ENCODE assay signal across 16 cellular contexts in the genomic region with DNA sequence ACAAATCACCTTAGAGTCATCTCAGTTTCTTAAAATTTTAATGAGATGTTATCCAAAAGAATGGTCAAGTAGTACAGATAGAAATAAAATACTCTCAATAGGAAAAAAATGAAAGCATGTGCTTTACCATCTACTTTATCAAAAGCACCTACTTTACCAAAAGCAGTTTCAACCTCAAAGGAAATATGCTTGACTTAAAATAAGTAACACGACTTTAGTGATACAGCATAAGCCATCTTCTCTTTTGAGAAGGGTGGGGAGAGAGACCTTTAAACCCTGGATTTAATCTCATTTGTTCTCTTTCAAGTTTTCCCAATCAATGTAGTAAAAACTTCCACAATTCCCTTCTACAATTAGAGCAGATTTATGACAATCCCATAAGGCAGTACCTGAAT. TPM values are rescaled to one million over a fixed set of nuclear protein-coding genes. Genes with fewer than 3 reads are reported as not detected.
A peak's percentile ranks its signal among the peaks of the same experiment; 100 is the strongest.
DNase-seq lines count a peak whose midpoint lies in the region; ATAC-seq and TF ChIP-seq lines count a peak whose summit lies in the region.
"Had no signal": no experiment of that assay in that cellular context is flagged by ENCODE, and none has a peak within 500 bp of the region (broad histone marks: within the 10 kb centered on the region; RNA-seq: fewer than 3 reads in every experiment).

No MANE protein-coding gene starts in this region.

- no peak for TF ChIP-seq POLR2A in Peyer's patch (IDR thresholded peaks at IDR 0.05)

- H3K4me3 ChIP-seq in right atrium auricular region (no peak overlapping the region), Peyer's patch (no peak overlapping the region)
- H3K4me3 ChIP-seq: sigmoid colon, testis had no signal

- peak overlapping the region; percentile 42 for H3K27ac Mint-ChIP-seq in activated CD8-positive, alpha-beta T cell treated with anti-CD3 and anti-CD28 coated beads for 36 hours
- H3K27ac Mint-ChIP-seq in stimulated activated naive B cell treated with anti-CD40 and anti-IgM and Interleukin-4, amounts not matched to agents 10 μg/mL and 1 μg/mL and 100 μg/mL, for 72 hours, result peak overlapping the region; percentile 56

- no peaks in the 10 kb centered on the region for H3K9me3 Mint-ChIP-seq in activated CD8-positive, alpha-beta T cell treated with anti-CD3 and anti-CD28 coated beads for 36 hours
- H3K9me3 Mint-ChIP-seq in stimulated activated naive B cell treated with anti-CD40 and anti-IgM and Interleukin-4, amounts not matched to agents 10 μg/mL and 1 μg/mL and 100 μg/mL, for 72 hours, result no peaks in the 10 kb centered on the region
- H3K9me3 Mint-ChIP-seq: effector memory CD8-positive, alpha-beta T cell had no signal

- CTCF ChIA-PET in activated CD8-positive, alpha-beta T cell treated with anti-CD3 and anti-CD28 coated beads for 36 hours (lab: Charles Lee), result interaction anchor here (1.2 kb wide), 1 partner anchor 22 kb away, joined by 3 read pairs; no protein-coding TSS in a partner anchor

- no peak overlapping the region for H3K4me3 Mint-ChIP-seq in activated CD8-positive, alpha-beta T cell treated with anti-CD3 and anti-CD28 coated beads for 36 hours
- H3K4me3 Mint-ChIP-seq in stimulated activated naive B cell treated with anti-CD40 and anti-IgM and Interleukin-4, amounts not matched to agents 10 μg/mL and 1 μg/mL and 100 μg/mL, for 72 hours, result no peak overlapping the region
- H3K4me3 Mint-ChIP-seq: effector memory CD8-positive, alpha-beta T cell had no signal

- H3K36me3 ChIP-seq in right atrium auricular region (peaks cover 26% of the 10 kb centered on the region), Peyer's patch (peaks cover 0 to 82% (median 0%) of the 10 kb centered on the region in 3 donors)

- H3K27me3 ChIP-seq in right atrium auricular region (no peaks in the 10 kb centered on the region), Peyer's patch (no peaks in the 10 kb centered on the region)
- H3K27me3 ChIP-seq: BE2C, sigmoid colon, testis had no signal

- TF ChIP-seq CTCF in right atrium auricular region (IDR thresholded peaks at IDR 0.05) (no peak), GM13977 (IDR thresholded peaks at IDR 0.05; ENCODE audit: extremely low read depth, insufficient read depth, missing control alignments) (no peak), Peyer's patch (IDR thresholded peaks at IDR 0.05) (no peak)
- TF ChIP-seq CTCF in activated CD8-positive, alpha-beta T cell treated with anti-CD3 and anti-CD28 coated beads for 36 hours (IDR thresholded peaks at IDR 0.05), result no peak

- H3K9me3 ChIP-seq in right atrium auricular region, result no peaks in the 10 kb centered on the region
- no peaks in the 10 kb centered on the region for H3K9me3 ChIP-seq in Peyer's patch
- H3K9me3 ChIP-seq: BE2C, sigmoid colon, testis had no signal

- POLR2A ChIA-PET in activated CD8-positive, alpha-beta T cell treated with anti-CD3 and anti-CD28 coated beads for 36 hours (lab: Charles Lee), result interaction anchor here (1.9 kb wide), 1 partner anchor 23 kb away, joined by 4 read pairs; no protein-coding TSS in a partner anchor

- ATAC-seq in left ventricle myocardium superior (no peak), GM21529 (IDR thresholded peaks at IDR 0.05; ENCODE audit: unreplicated experiment) (peak; percentile 63)
- ATAC-seq in activated CD8-positive, alpha-beta T cell treated with anti-CD3 and anti-CD28 coated beads for 36 hours, result no peak
- ATAC-seq in stimulated activated naive B cell treated with anti-CD40 and anti-IgM and Interleukin-4, amounts not matched to agents 10 μg/mL and 1 μg/mL and 100 μg/mL, for 72 hours (replicated peaks), result peak; percentile 25 to 36
- ATAC-seq: effector memory CD8-positive, alpha-beta T cell had no signal

- no peaks in the 10 kb centered on the region for H3K4me1 ChIP-seq in right atrium auricular region
- H3K4me1 ChIP-seq in Peyer's patch, result no peaks in the 10 kb centered on the region
- H3K4me1 ChIP-seq: BE2C had no signal

- intact Hi-C loops in left ventricle myocardium superior (cut with micrococcal nuclease), result no loop called here
- intact Hi-C loops in activated CD8-positive, alpha-beta T cell treated with anti-CD3 and anti-CD28 coated beads for 36 hours (cut with micrococcal nuclease), result no loop called here

- H3K27ac ChIP-seq in right atrium auricular region, result peak overlapping the region; percentile 24 to 50
- no peak overlapping the region for H3K27ac ChIP-seq in Peyer's patch
- H3K27ac ChIP-seq: WERI-Rb-1 had no signal

- H3K27me3 Mint-ChIP-seq in activated CD8-positive, alpha-beta T cell treated with anti-CD3 and anti-CD28 coated beads for 36 hours, result no peaks in the 10 kb centered on the region
- H3K27me3 Mint-ChIP-seq in stimulated activated naive B cell treated with anti-CD40 and anti-IgM and Interleukin-4, amounts not matched to agents 10 μg/mL and 1 μg/mL and 100 μg/mL, for 72 hours, result no peaks in the 10 kb centered on the region
- H3K27me3 Mint-ChIP-seq: effector memory CD8-positive, alpha-beta T cell had no signal

- H3K4me1 Mint-ChIP-seq in activated CD8-positive, alpha-beta T cell treated with anti-CD3 and anti-CD28 coated beads for 36 hours (ENCODE audit: low read depth), result peaks cover 7% of the 10 kb centered on the region
- peaks cover 4% of the 10 kb centered on the region in 2 donors for H3K4me1 Mint-ChIP-seq in stimulated activated naive B cell treated with anti-CD40 and anti-IgM and Interleukin-4, amounts not matched to agents 10 μg/mL and 1 μg/mL and 100 μg/mL, for 72 hours

- H3K36me3 Mint-ChIP-seq in activated CD8-positive, alpha-beta T cell treated with anti-CD3 and anti-CD28 coated beads for 36 hours (ENCODE audit: low read depth), result peaks cover 46% of the 10 kb centered on the region
- peaks cover 28 to 45% of the 10 kb centered on the region in 2 donors for H3K36me3 Mint-ChIP-seq in stimulated activated naive B cell treated with anti-CD40 and anti-IgM and Interleukin-4, amounts not matched to agents 10 μg/mL and 1 μg/mL and 100 μg/mL, for 72 hours

- in situ Hi-C loops in GM13977 (cut with MboI; ENCODE audit: low pct_unique_long_range_greater_than_20kb, low sequenced_read_pairs, unreplicated experiment), result no loop called here

- DNase-seq in right atrium auricular region (ENCODE audit: low spot score) (no peak), left ventricle myocardium superior (no peak), GM13977 (ENCODE audit: low spot score) (no peak), Peyer's patch (no peak)
- no peak for DNase-seq in activated CD8-positive, alpha-beta T cell treated with anti-CD3 and anti-CD28 coated beads for 36 hours
- no peak for DNase-seq in stimulated activated naive B cell treated with anti-CD40 and anti-IgM and Interleukin-4, amounts not matched to agents 10 μg/mL and 1 μg/mL and 100 μg/mL, for 72 hours
- no peak for DNase-seq in central memory CD4-positive, alpha-beta T cell
- DNase-seq: cerebellar nuclear complex; effector memory CD8-positive, alpha-beta T cell; NCI-H1436 treated with DMSO at 0.1 percent for 48 hours; sigmoid colon; stimulated activated CD4-positive, alpha-beta T cell treated with anti-CD3 and anti-CD28 coated beads, Interleukin-2, amount 100 ng/mL, for 24 hours had no signal

RNA-seq across cellular contexts. Expression of gene OTUD4, which starts 26.5 kb away (rescaled TPM):
- total RNA-seq in right atrium auricular region (10 to 100 TPM; 20.6 to 23.7 TPM), left ventricle myocardium superior (38.9 TPM), Peyer's patch (10 to 100 TPM; 19.1 to 68.5 (median 47.0) TPM)
- total RNA-seq in activated CD8-positive, alpha-beta T cell treated with anti-CD3 and anti-CD28 coated beads for 36 hours, result 10 to 100 TPM; 41.4 to 49.6 TPM

RNA-seq across cellular contexts. Expression of gene ABCE1, which starts 55.8 kb away (rescaled TPM):
- total RNA-seq in right atrium auricular region (10 to 100 TPM; 36.2 to 43.9 TPM), left ventricle myocardium superior (29.5 TPM), Peyer's patch (10 to 100 TPM; 15.4 to 56.9 (median 32.9) TPM)
- total RNA-seq in activated CD8-positive, alpha-beta T cell treated with anti-CD3 and anti-CD28 coated beads for 36 hours, result 100 to 1,000 TPM; 164 to 186 TPM

RNA-seq across cellular contexts. Expression of gene ANAPC10, which starts 55.9 kb away (rescaled TPM):
- 10 to 100 TPM; 15.4 to 20.3 TPM for total RNA-seq in right atrium auricular region
- total RNA-seq in left ventricle myocardium superior, result 12.6 TPM
- 10 to 100 TPM; 24.9 to 26.8 TPM for total RNA-seq in activated CD8-positive, alpha-beta T cell treated with anti-CD3 and anti-CD28 coated beads for 36 hours
- 10 to 100 TPM; 11.7 to 75.9 (median 18.9) TPM for total RNA-seq in Peyer's patch

Comparison
In these comparisons a context has a peak if more than half of its experiments do, and no peak if none do; other contexts are left out.
1. H3K27ac ChIP-seq: peak in right atrium auricular region (2 of 2); none in Peyer's patch (0 of 4).
2. ATAC-seq: peak in GM21529 (single experiment) and stimulated activated naive B cell treated with anti-CD40 and anti-IgM and Interleukin-4, amounts not matched to agents 10 μg/mL and 1 μg/mL and 100 μg/mL, for 72 hours (2 of 2); none in left ventricle myocardium superior (single experiment) and activated CD8-positive, alpha-beta T cell treated with anti-CD3 and anti-CD28 coated beads for 36 hours (single experiment).